ENCODE assay signal across 10 cellular contexts in the genomic region with DNA sequence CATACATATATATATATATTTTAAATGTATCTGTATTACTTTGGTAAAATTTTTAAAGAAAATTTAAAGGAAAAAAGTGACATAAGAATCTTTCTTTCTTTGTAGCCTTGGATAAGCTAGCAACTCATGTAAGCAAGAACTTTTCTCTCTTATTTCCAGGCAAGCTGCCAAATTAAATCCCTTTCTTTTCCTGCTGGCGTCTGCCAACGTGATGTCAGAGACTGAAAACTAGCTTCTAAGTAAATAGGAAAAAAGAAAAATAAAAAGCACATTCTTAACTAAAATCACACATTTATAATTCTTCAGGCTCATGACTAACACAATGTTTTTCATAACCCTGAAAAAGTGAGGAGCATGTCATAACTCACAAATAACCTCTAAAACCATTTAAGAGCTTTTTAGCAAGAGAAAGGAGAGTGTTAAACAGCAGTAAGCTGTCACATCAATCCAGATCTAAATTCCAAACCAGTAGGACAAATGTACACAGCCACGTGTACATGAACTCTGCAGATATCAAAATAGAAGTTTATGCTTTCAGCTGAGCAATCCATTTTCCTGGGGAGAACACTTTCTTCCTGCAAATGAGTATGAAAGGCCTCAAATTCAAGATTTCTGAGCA.
DNase-seq lines count a peak whose midpoint lies in the region; ATAC-seq, FAIRE-seq and TF ChIP-seq lines count a peak whose summit lies in the region.
"Had no signal": no experiment of that assay in that cellular context is flagged by ENCODE, and none has a peak within 500 bp of the region (broad histone marks: within the 10 kb centered on the region; RNA-seq: fewer than 3 reads in every experiment).

No MANE protein-coding gene starts in this region.

- H3K4me3 Mint-ChIP-seq in T-helper 2 cell treated with Interferon-gamma antibody and Interleukin-4, amounts not matched to agents 5 μg/mL and 100 μg/mL, for 36 hours, result no peak overlapping the region
- H3K4me3 Mint-ChIP-seq in endothelial cell (ENCODE audit: unreplicated experiment), result no peak overlapping the region

- no peak for TF ChIP-seq CTCF in coronary artery (IDR thresholded peaks at IDR 0.05)
- TF ChIP-seq CTCF in endothelial cell (IDR thresholded peaks at IDR 0.05; ENCODE audit: unreplicated experiment), result no peak

- no peak overlapping the region for H3K27ac Mint-ChIP-seq in T-helper 2 cell treated with Interferon-gamma antibody and Interleukin-4, amounts not matched to agents 5 μg/mL and 100 μg/mL, for 36 hours
- no peak overlapping the region for H3K27ac Mint-ChIP-seq in endothelial cell (ENCODE audit: unreplicated experiment)

- peak; percentile 81 for ATAC-seq in aorta (ENCODE audit: low FRiP score)

- H3K36me3 ChIP-seq in aorta (ENCODE audit: control insufficient read depth in 1 of 2, insufficient read depth in 2 of 2, low read length in 1 of 2), result no peaks in the 10 kb centered on the region

- H3K9me3 Mint-ChIP-seq in T-helper 2 cell treated with Interferon-gamma antibody and Interleukin-4, amounts not matched to agents 5 μg/mL and 100 μg/mL, for 36 hours, result no peaks in the 10 kb centered on the region
- no peaks in the 10 kb centered on the region for H3K9me3 Mint-ChIP-seq in endothelial cell (ENCODE audit: unreplicated experiment)

- H3K36me3 Mint-ChIP-seq in T-helper 2 cell treated with Interferon-gamma antibody and Interleukin-4, amounts not matched to agents 5 μg/mL and 100 μg/mL, for 36 hours (ENCODE audit: low read depth), result no peaks in the 10 kb centered on the region
- H3K36me3 Mint-ChIP-seq in endothelial cell (ENCODE audit: low read depth, unreplicated experiment), result no peaks in the 10 kb centered on the region
- H3K36me3 Mint-ChIP-seq: CD14-positive monocyte had no signal

- no peaks in the 10 kb centered on the region for H3K4me1 ChIP-seq in aorta (ENCODE audit: control insufficient read depth in 1 of 2, insufficient read depth in 2 of 2, low read length in 2 of 2)

- 0 to 2% methylated on average over 3 of the region's 3 CpGs for WGBS in aorta, 2 donors

- H3K4me1 Mint-ChIP-seq in T-helper 2 cell treated with Interferon-gamma antibody and Interleukin-4, amounts not matched to agents 5 μg/mL and 100 μg/mL, for 36 hours (ENCODE audit: low read depth), result no peaks in the 10 kb centered on the region
- H3K4me1 Mint-ChIP-seq in endothelial cell (ENCODE audit: unreplicated experiment), result no peaks in the 10 kb centered on the region

- DNase-seq in NCI-H510A treated with DMSO at 0.1 percent for 48 hours (lab: John Stamatoyannopoulos, UW), result peak; percentile 17
- DNase-seq in NCI-H510A (lab: John Stamatoyannopoulos, UW), result no peak
- DNase-seq in coronary artery (ENCODE audit: low spot score), result no peak
- DNase-seq in lung microvascular endothelial cell (ENCODE audit: low read depth in 2 of 2), result peak; percentile 89 to 95
- peak; percentile 43 to 62 for DNase-seq in aorta
- DNase-seq in GM12892 (ENCODE audit: insufficient read length), result no peak
- no peak for DNase-seq in T-helper 2 cell treated with Interferon-gamma antibody and Interleukin-4, amounts not matched to agents 5 μg/mL and 100 μg/mL, for 36 hours (ENCODE audit: low spot score)
- no peak for DNase-seq in endothelial cell (ENCODE audit: low spot score)

- intact Hi-C loops in aorta (cut with DNase I), result no loop called here

- no peak for FAIRE-seq in GM12892 (lab: Jason Lieb, UNC)
- FAIRE-seq: TTC549 had no signal

- H3K27ac ChIP-seq in coronary artery (peak overlapping the region; percentile 69 to 80), aorta (ENCODE audit: low read depth in 1 of 2, low read length in 2 of 2) (no peak overlapping the region)

- H3K4me3 ChIP-seq in coronary artery (no peak overlapping the region), aorta (ENCODE audit: low read length in 2 of 2) (no peak overlapping the region)

- no peaks in the 10 kb centered on the region for H3K27me3 ChIP-seq in aorta (ENCODE audit: control insufficient read depth in 1 of 2, insufficient read depth in 2 of 2, low read length in 1 of 2)

- H3K9me3 ChIP-seq in aorta (ENCODE audit: control insufficient read depth, low read length), result no peaks in the 10 kb centered on the region

- H3K27me3 Mint-ChIP-seq in T-helper 2 cell treated with Interferon-gamma antibody and Interleukin-4, amounts not matched to agents 5 μg/mL and 100 μg/mL, for 36 hours (ENCODE audit: low read depth), result no peaks in the 10 kb centered on the region
- H3K27me3 Mint-ChIP-seq in endothelial cell (ENCODE audit: unreplicated experiment), result peaks cover 2% of the 10 kb centered on the region

- no peak for TF ChIP-seq POLR2A in GM12892 (IDR thresholded peaks at IDR 0.05; ENCODE audit: low read depth, low read length)

Comparison
In these comparisons a context has a peak if more than half of its experiments do, and no peak if none do; other contexts are left out.
1. DNase-seq: peak in NCI-H510A treated with DMSO at 0.1 percent for 48 hours (single experiment), lung microvascular endothelial cell (2 of 2) and aorta (2 of 2); none in NCI-H510A (single experiment), coronary artery (single experiment), GM12892 (single experiment), T-helper 2 cell treated with Interferon-gamma antibody and Interleukin-4, amounts not matched to agents 5 μg/mL and 100 μg/mL, for 36 hours (single experiment) and endothelial cell (single experiment).
2. H3K27ac ChIP-seq: peak in coronary artery (2 of 2); none in aorta (0 of 2).